In genomic region chr22:22156716-22157499, GRCh38 we compare ENCODE assay signal across 8 cellular contexts.
DNase-seq lines count a peak whose midpoint lies in the region; ATAC-seq and TF ChIP-seq lines count a peak whose summit lies in the region.

No MANE protein-coding gene starts in this region.

- peaks cover 6% of the 10 kb centered on the region for H3K27me3 Mint-ChIP-seq in activated CD4-positive, alpha-beta T cell treated with anti-CD3 and anti-CD28 coated beads for 36 hours

- H3K4me3 ChIP-seq in dorsolateral prefrontal cortex = no peak overlapping the region

- H3K27ac ChIP-seq in dorsolateral prefrontal cortex = no peak overlapping the region

- H3K9me3 Mint-ChIP-seq in activated CD4-positive, alpha-beta T cell treated with anti-CD3 and anti-CD28 coated beads for 36 hours (ENCODE audit: low read depth) = no peaks in the 10 kb centered on the region

- no peak overlapping the region for H3K4me3 Mint-ChIP-seq in activated CD4-positive, alpha-beta T cell treated with anti-CD3 and anti-CD28 coated beads for 36 hours

- intact Hi-C loops in activated CD4-positive, alpha-beta T cell treated with anti-CD3 and anti-CD28 coated beads for 36 hours (cut with DNase I, micrococcal nuclease) = loop anchor here in 1 of 2 experiments (1.0 to 2.0 kb wide), 3 partner anchors 38 to 175 kb away; partner anchors contain the start of gene TOP3B
- intact Hi-C loops in dorsolateral prefrontal cortex (cut with DNase I) = no loop called here

- peaks cover 4% of the 10 kb centered on the region for H3K4me1 Mint-ChIP-seq in activated CD4-positive, alpha-beta T cell treated with anti-CD3 and anti-CD28 coated beads for 36 hours

- POLR2A ChIA-PET in activated CD4-positive, alpha-beta T cell treated with anti-CD3 and anti-CD28 coated beads for 36 hours (lab: Charles Lee) = no interaction called here

- no peak overlapping the region for H3K27ac Mint-ChIP-seq in activated CD4-positive, alpha-beta T cell treated with anti-CD3 and anti-CD28 coated beads for 36 hours

- peak; percentile 56 for ATAC-seq in HG02981 (IDR thresholded peaks at IDR 0.05; ENCODE audit: unreplicated experiment)
- peak; percentile 94 for ATAC-seq in activated CD4-positive, alpha-beta T cell treated with anti-CD3 and anti-CD28 coated beads for 36 hours

- DNase-seq in NCI-H1417 (lab: John Stamatoyannopoulos, UW) (peak; percentile 57 to 86 (median 69)), NCI-H1417 treated with DMSO at 0.1 percent for 48 hours (lab: John Stamatoyannopoulos, UW) (no peak), NCI-H460 (ENCODE audit: extremely low read depth, low read depth) (peak; percentile 61), dorsolateral prefrontal cortex (peak in 1 of 10 donors; percentile 38), middle frontal gyrus (ENCODE audit: extremely low spot score, low spot score) (peak; percentile 5)
- peak; percentile 82 for DNase-seq in activated CD4-positive, alpha-beta T cell treated with anti-CD3 and anti-CD28 coated beads for 36 hours
- DNase-seq in stimulated activated naive CD4-positive, alpha-beta T cell (lab: John Stamatoyannopoulos, UW) = peak; percentile 13 to 59 (median 34)

- H3K27me3 ChIP-seq in dorsolateral prefrontal cortex = peaks cover 0 to 21% (median 2%) of the 10 kb centered on the region in 45 donors

- peak; percentile 31 to 76 (median 61) for TF ChIP-seq CTCF in dorsolateral prefrontal cortex (IDR thresholded peaks at IDR 0.05 in 54 of 56, conservative IDR thresholded peaks at IDR 0.05 in 2 of 56; ENCODE audit: low read depth in 1 of 56, partially characterized antibody in 56 of 56)

- CTCF ChIA-PET in activated CD4-positive, alpha-beta T cell treated with anti-CD3 and anti-CD28 coated beads for 36 hours (lab: Charles Lee) = interaction anchor here (0.5 to 2.6 kb wide), 16 partner anchors 12 to 376 kb away, joined by 3 to 15 read pairs (median 4); no protein-coding TSS in a partner anchor

- no peaks in the 10 kb centered on the region for H3K36me3 Mint-ChIP-seq in activated CD4-positive, alpha-beta T cell treated with anti-CD3 and anti-CD28 coated beads for 36 hours (ENCODE audit: low read depth)
